Comparison of ENCODE assay signal across 8 cellular contexts in genomic region chr9:85740821-85741111, GRCh38. TPM values are rescaled to one million over a fixed set of nuclear protein-coding genes. Genes with fewer than 3 reads are reported as not detected.
DNase-seq lines count a peak whose midpoint lies in the region; ATAC-seq, FAIRE-seq and TF ChIP-seq lines count a peak whose summit lies in the region.

No MANE protein-coding gene starts in this region.

- H3K27me3 ChIP-seq in endothelial cell of umbilical vein (ENCODE audit: control insufficient read depth in 2 of 2, insufficient read depth in 2 of 2, low read length in 2 of 2), result peaks cover 8 to 11% of the 10 kb centered on the region in 2 experiments
- no peaks in the 10 kb centered on the region for H3K27me3 ChIP-seq in neural cell (ENCODE audit: insufficient read depth, low read depth, low read length)

- H4K20me1 ChIP-seq in endothelial cell of umbilical vein (replicated peaks; ENCODE audit: control insufficient read depth, extremely low read depth, insufficient read depth, low read length) (no peaks in the 10 kb centered on the region), neural cell (ENCODE audit: insufficient read depth) (no peaks in the 10 kb centered on the region)

- intact Hi-C loops in endothelial cell of umbilical vein (cut with micrococcal nuclease), result loop anchor here (1.0 to 10.0 kb wide), 5 partner anchors 200 to 1204 kb away; partner anchors contain the start of genes GAS1, GOLM1 and TUT7

- H3K4me2 ChIP-seq in endothelial cell of umbilical vein (ENCODE audit: insufficient read depth, low read length) (peak overlapping the region; percentile 100), neural cell (ENCODE audit: low read length) (peak overlapping the region; percentile 90)

- H3K27ac ChIP-seq in SK-N-MC (no peak overlapping the region), endothelial cell of umbilical vein (ENCODE audit: insufficient read depth, low read depth, low read length) (no peak overlapping the region), neural cell (ENCODE audit: low read length) (peak overlapping the region; percentile 84)

- dilution Hi-C loops in endothelial cell of umbilical vein (cut with MboI; ENCODE audit: extremely low pct_ligation_motif_present, low sequenced_read_pairs), result no loop called here

- H3K9me3 ChIP-seq in SK-N-MC (ENCODE audit: low read depth, low read length), result no peaks in the 10 kb centered on the region
- H3K9me3 ChIP-seq in endothelial cell of umbilical vein (replicated peaks; ENCODE audit: control insufficient read depth, insufficient read depth, low read length), result no peaks in the 10 kb centered on the region
- H3K9me3 ChIP-seq in neural cell (ENCODE audit: low read length), result no peaks in the 10 kb centered on the region

- CTCF ChIA-PET in endothelial cell of umbilical vein (lab: Charles Lee), result interaction anchor here (0.8 to 1.4 kb wide), 3 partner anchors 42 to 131 kb away, joined by 3 to 11 read pairs (median 3); no protein-coding TSS in a partner anchor

- no peaks in the 10 kb centered on the region for H3F3A ChIP-seq in neural cell (ENCODE audit: insufficient read depth, low read length, poor library complexity, severe bottlenecking)

- FAIRE-seq in endothelial cell of umbilical vein (lab: Jason Lieb, UNC), result peak; percentile 80

- no peak for TF ChIP-seq CTCF in endothelial cell of umbilical vein (IDR thresholded peaks at IDR 0.05; ENCODE audit: extremely low read depth in 1 of 2, insufficient read depth in 1 of 2, low read depth in 1 of 2, low read length in 2 of 2)
- no peak for TF ChIP-seq CTCF in neural cell (IDR thresholded peaks at IDR 0.05; ENCODE audit: poor library complexity, severe bottlenecking)
- no peak for TF ChIP-seq CTCF in GM10266 (IDR thresholded peaks at IDR 0.05; ENCODE audit: control insufficient read depth, insufficient read depth, low read depth, missing control alignments)

- H3K9me2 ChIP-seq in neural cell (ENCODE audit: insufficient read depth, low read length), result no peaks in the 10 kb centered on the region

- POLR2A ChIA-PET in endothelial cell of umbilical vein (lab: Charles Lee), result no interaction called here

- TF ChIP-seq EP300 in neural cell (conservative IDR thresholded peaks at IDR 0.05; ENCODE audit: poor library complexity, severe bottlenecking), result no peak

- no peak for TF ChIP-seq POLR2A in endothelial cell of umbilical vein (IDR thresholded peaks at IDR 0.05; ENCODE audit: low read depth, low read length)

- H2AFZ ChIP-seq in endothelial cell of umbilical vein (ENCODE audit: low read depth, low read length) (peak overlapping the region; percentile 97), neural cell (ENCODE audit: low read depth, low read length) (peak overlapping the region; percentile 36)

- H3K36me3 ChIP-seq in SK-N-MC (ENCODE audit: insufficient read depth, low read length) (no peaks in the 10 kb centered on the region), endothelial cell of umbilical vein (ENCODE audit: control insufficient read depth in 2 of 2, extremely low read depth in 1 of 2, insufficient read depth in 2 of 2, low read length in 2 of 2) (no peaks in the 10 kb centered on the region), neural cell (ENCODE audit: insufficient read depth, low read length) (no peaks in the 10 kb centered on the region)

- H3K4me3 ChIP-seq in SK-N-MC (peak overlapping the region; percentile 80), endothelial cell of umbilical vein (replicated peaks in 1 of 3; ENCODE audit: insufficient read depth in 1 of 3, low read depth in 1 of 3, low read length in 3 of 3) (peak overlapping the region; percentile 93 to 98 (median 95)), neural cell (ENCODE audit: low read length) (peak overlapping the region; percentile 89)

- peaks cover 15% of the 10 kb centered on the region for H3K4me1 ChIP-seq in endothelial cell of umbilical vein (ENCODE audit: control insufficient read depth, extremely low read depth, insufficient read depth, low read length)

- H3K9ac ChIP-seq in SK-N-MC (ENCODE audit: insufficient read length) (peak overlapping the region; percentile 65), endothelial cell of umbilical vein (replicated peaks; ENCODE audit: extremely low read depth, insufficient read depth, low read length) (peak overlapping the region; percentile 79), neural cell (ENCODE audit: low read length) (peak overlapping the region; percentile 88)

- ATAC-seq in GM21737 (IDR thresholded peaks at IDR 0.05; ENCODE audit: unreplicated experiment), result peak; percentile 18
- no peak for ATAC-seq in GM18858 (IDR thresholded peaks at IDR 0.05; ENCODE audit: unreplicated experiment)

- H3K79me2 ChIP-seq in endothelial cell of umbilical vein (ENCODE audit: control insufficient read depth, insufficient read depth, low read length) (peaks cover 21% of the 10 kb centered on the region), neural cell (replicated peaks; ENCODE audit: insufficient read depth, low read length) (peaks cover 44% of the 10 kb centered on the region)

- BruUV-seq in endothelial cell of umbilical vein (replicated peaks; lab: Mats Ljungman, UMichigan), result no TSS peak

- DNase-seq in A172 (ENCODE audit: low spot score), result peak; percentile 36
- no peak for DNase-seq in SK-N-MC (ENCODE audit: low read depth, low spot score)
- DNase-seq in endothelial cell of umbilical vein (ENCODE audit: low read depth, low spot score), result peak; percentile 62
- DNase-seq in GM10266 (ENCODE audit: extremely low spot score), result no peak
- no peak for DNase-seq in NCI-H510A treated with DMSO at 0.1 percent for 48 hours (lab: John Stamatoyannopoulos, UW)

- H3K9me1 ChIP-seq in endothelial cell of umbilical vein (replicated peaks; ENCODE audit: control insufficient read depth, extremely low read depth, insufficient read depth, low read length), result no peaks in the 10 kb centered on the region

- no peak for TF ChIP-seq RAD21 in neural cell (conservative IDR thresholded peaks at IDR 0.05)

TF ChIP-seq in endothelial cell of umbilical vein, 7 proteins besides CTCF, POLR2A, EP300 and RAD21:
- TF ChIP-seq MYC (IDR thresholded peaks at IDR 0.05; ENCODE audit: low read depth, low read length) (no peak), JUN (IDR thresholded peaks at IDR 0.05; ENCODE audit: borderline replicate concordance, insufficient read depth, insufficient read length, low read depth) (no peak), EZH2 (IDR thresholded peaks at IDR 0.05; ENCODE audit: borderline replicate concordance, low read depth, low read length, severe bottlenecking) (no peak), GATA2 (IDR thresholded peaks at IDR 0.05; ENCODE audit: insufficient read depth, insufficient read length, low read depth, low read length) (peak; percentile 53)
- TF ChIP-seq, protein P1, sequence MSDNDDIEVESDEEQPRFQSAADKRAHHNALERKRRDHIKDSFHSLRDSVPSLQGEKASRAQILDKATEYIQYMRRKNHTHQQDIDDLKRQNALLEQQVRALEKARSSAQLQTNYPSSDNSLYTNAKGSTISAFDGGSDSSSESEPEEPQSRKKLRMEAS (IDR thresholded peaks at IDR 0.05; ENCODE audit: insufficient read depth, insufficient read length), result no peak

TF ChIP-seq in neural cell, 6 proteins besides CTCF, POLR2A, EP300 and RAD21:
- no peak for TF ChIP-seq TAF1 (IDR thresholded peaks at IDR 0.05; ENCODE audit: low read depth)
- no peak for TF ChIP-seq SMC3 (conservative IDR thresholded peaks at IDR 0.05; ENCODE audit: poor library complexity)
- TF ChIP-seq MXI1 (conservative IDR thresholded peaks at IDR 0.05; ENCODE audit: poor library complexity, severe bottlenecking), result no peak
- TF ChIP-seq EZH2 (IDR thresholded peaks at IDR 0.05; ENCODE audit: borderline replicate concordance, insufficient read depth, low read length, poor library complexity, severe bottlenecking), result no peak
- TF ChIP-seq POLR2AphosphoS5 (IDR thresholded peaks at IDR 0.05), result no peak
- TF ChIP-seq, protein P2, sequence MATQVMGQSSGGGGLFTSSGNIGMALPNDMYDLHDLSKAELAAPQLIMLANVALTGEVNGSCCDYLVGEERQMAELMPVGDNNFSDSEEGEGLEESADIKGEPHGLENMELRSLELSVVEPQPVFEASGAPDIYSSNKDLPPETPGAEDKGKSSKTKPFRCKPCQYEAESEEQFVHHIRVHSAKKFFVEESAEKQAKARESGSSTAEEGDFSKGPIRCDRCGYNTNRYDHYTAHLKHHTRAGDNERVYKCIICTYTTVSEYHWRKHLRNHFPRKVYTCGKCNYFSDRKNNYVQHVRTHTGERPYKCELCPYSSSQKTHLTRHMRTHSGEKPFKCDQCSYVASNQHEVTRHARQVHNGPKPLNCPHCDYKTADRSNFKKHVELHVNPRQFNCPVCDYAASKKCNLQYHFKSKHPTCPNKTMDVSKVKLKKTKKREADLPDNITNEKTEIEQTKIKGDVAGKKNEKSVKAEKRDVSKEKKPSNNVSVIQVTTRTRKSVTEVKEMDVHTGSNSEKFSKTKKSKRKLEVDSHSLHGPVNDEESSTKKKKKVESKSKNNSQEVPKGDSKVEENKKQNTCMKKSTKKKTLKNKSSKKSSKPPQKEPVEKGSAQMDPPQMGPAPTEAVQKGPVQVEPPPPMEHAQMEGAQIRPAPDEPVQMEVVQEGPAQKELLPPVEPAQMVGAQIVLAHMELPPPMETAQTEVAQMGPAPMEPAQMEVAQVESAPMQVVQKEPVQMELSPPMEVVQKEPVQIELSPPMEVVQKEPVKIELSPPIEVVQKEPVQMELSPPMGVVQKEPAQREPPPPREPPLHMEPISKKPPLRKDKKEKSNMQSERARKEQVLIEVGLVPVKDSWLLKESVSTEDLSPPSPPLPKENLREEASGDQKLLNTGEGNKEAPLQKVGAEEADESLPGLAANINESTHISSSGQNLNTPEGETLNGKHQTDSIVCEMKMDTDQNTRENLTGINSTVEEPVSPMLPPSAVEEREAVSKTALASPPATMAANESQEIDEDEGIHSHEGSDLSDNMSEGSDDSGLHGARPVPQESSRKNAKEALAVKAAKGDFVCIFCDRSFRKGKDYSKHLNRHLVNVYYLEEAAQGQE (IDR thresholded peaks at IDR 0.05; ENCODE audit: borderline replicate concordance), result no peak
TF ChIP-seq in neural cell: peak in this region for 0.

RNA-seq across cellular contexts. Expression of gene AGTPBP1, which starts 1.0 kb away (rescaled TPM):
- total RNA-seq in A172 (2014; rRNA removed; shearing (Covaris generic)), result 6.4 and 9.8 TPM in 2 replicates
- total RNA-seq in endothelial cell of umbilical vein, result 18.4 and 19.1 TPM in 2 replicates
- polyA plus RNA-seq in endothelial cell of umbilical vein (2.8 and 4.2 TPM in 2 replicates), neural cell (79.8 and 90.7 TPM in 2 replicates)
- polyA plus RNA-seq in endothelial cell of umbilical vein (2011; cell fraction: cytosol; rRNA removed), result 5.7 and 6.1 TPM in 2 replicates
- polyA plus RNA-seq in endothelial cell of umbilical vein (2011; cell fraction: nucleus; rRNA removed), result 14.3 and 17.9 TPM in 2 replicates
- 12.3 and 12.8 TPM in 2 replicates for polyA plus RNA-seq in endothelial cell of umbilical vein (2012)
- polyA minus RNA-seq in endothelial cell of umbilical vein (7.9 and 13.8 TPM in 2 replicates), neural cell (223 and 239 TPM in 2 replicates)
- polyA minus RNA-seq in endothelial cell of umbilical vein (2011; cell fraction: cytosol; rRNA and poly(A)+ RNA removed), result 9.2 TPM
- 14.8 and 16.2 TPM in 2 replicates for polyA minus RNA-seq in endothelial cell of umbilical vein (2011; cell fraction: nucleus; rRNA and poly(A)+ RNA removed)

Comparison
In these comparisons a context has a peak if more than half of its experiments do, and no peak if none do; other contexts are left out.
1. DNase-seq: peak in A172 (single experiment) and endothelial cell of umbilical vein (single experiment); none in SK-N-MC (single experiment), GM10266 (single experiment) and NCI-H510A treated with DMSO at 0.1 percent for 48 hours (single experiment).
2. Peak in every context shown above with its lines, with median percentiles within 50 percentile points of each other: H3K4me3 ChIP-seq and H3K9ac ChIP-seq.